18 cellular contexts compared by ENCODE assay signal in the genomic region with DNA sequence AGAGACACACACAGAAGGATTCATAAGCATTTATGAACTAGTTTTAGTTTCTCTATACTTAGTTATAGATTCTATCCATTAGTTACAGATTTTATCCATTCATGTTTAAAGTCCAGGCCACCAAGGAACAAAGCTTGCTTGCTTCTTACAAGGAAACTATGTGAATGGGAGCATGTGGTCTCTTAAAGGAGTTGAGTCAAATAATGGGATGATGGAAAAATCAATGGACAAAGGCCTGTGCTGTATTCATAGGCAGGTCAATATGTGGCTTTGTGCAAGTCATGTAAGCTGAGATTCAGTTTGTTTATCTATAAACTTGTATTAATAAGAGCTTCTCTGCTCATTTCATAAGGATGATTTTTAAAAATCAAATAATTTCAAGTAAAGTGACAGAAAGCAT.
DNase-seq lines count a peak whose midpoint lies in the region; ATAC-seq and TF ChIP-seq lines count a peak whose summit lies in the region.
"Had no signal": no experiment of that assay in that cellular context is flagged by ENCODE, and none has a peak within 500 bp of the region (broad histone marks: within the 10 kb centered on the region; RNA-seq: fewer than 3 reads in every experiment).

No MANE protein-coding gene starts in this region.

- no peaks in the 10 kb centered on the region for H3K9me2 ChIP-seq in neural cell (ENCODE audit: insufficient read depth, low read length)

- no peaks in the 10 kb centered on the region for H3K79me2 ChIP-seq in neural cell (replicated peaks; ENCODE audit: insufficient read depth, low read length)

- H3K9me3 ChIP-seq in neural cell (ENCODE audit: low read length) (no peaks in the 10 kb centered on the region), thyroid gland (no peaks in the 10 kb centered on the region)
- H3K9me3 ChIP-seq: BLaER1, HAP-1 had no signal

- ATAC-seq in activated CD8-positive, alpha-beta T cell treated with anti-CD3 and anti-CD28 coated beads for 36 hours = no peak
- no peak for ATAC-seq in HG03571 (IDR thresholded peaks at IDR 0.05; ENCODE audit: unreplicated experiment)
- ATAC-seq: GM12878, K562 had no signal

- DNase-seq in COLO829 (ENCODE audit: low spot score) (peak; percentile 37), epithelial cell of prostate (ENCODE audit: low read depth, low spot score) (no peak), thyroid gland (no peak), 8988T (no peak)
- DNase-seq in activated CD8-positive, alpha-beta T cell treated with anti-CD3 and anti-CD28 coated beads for 36 hours = no peak
- DNase-seq: Calu3; CD4-positive, alpha-beta memory T cell; DMS79 treated with DMSO at 0.1 percent for 48 hours; GOT3; IMR-90 had no signal

- TF ChIP-seq POLR2A in thyroid gland (IDR thresholded peaks at IDR 0.05) = no peak

- intact Hi-C loops in thyroid gland (cut with DNase I) = no loop called here
- intact Hi-C loops in activated CD8-positive, alpha-beta T cell treated with anti-CD3 and anti-CD28 coated beads for 36 hours (cut with micrococcal nuclease) = no loop called here

- no peaks in the 10 kb centered on the region for H3K9me3 Mint-ChIP-seq in activated CD8-positive, alpha-beta T cell treated with anti-CD3 and anti-CD28 coated beads for 36 hours
- H3K9me3 Mint-ChIP-seq: CD14-positive monocyte; CD4-positive, alpha-beta memory T cell had no signal

- H3K4me1 ChIP-seq in thyroid gland = peaks cover 13 to 14% of the 10 kb centered on the region in 2 donors
- H3K4me1 ChIP-seq: BLaER1 had no signal

- no peak overlapping the region for H3K27ac Mint-ChIP-seq in activated CD8-positive, alpha-beta T cell treated with anti-CD3 and anti-CD28 coated beads for 36 hours
- H3K27ac Mint-ChIP-seq: CD4-positive, alpha-beta memory T cell had no signal

- no peaks in the 10 kb centered on the region for H3K36me3 ChIP-seq in neural cell (ENCODE audit: insufficient read depth, low read length)
- H3K36me3 ChIP-seq in thyroid gland = no peaks in the 10 kb centered on the region
- H3K36me3 ChIP-seq: BLaER1, HAP-1 had no signal

- CTCF ChIA-PET in activated CD8-positive, alpha-beta T cell treated with anti-CD3 and anti-CD28 coated beads for 36 hours (lab: Charles Lee) = interaction anchor here (0.7 to 0.8 kb wide), 2 partner anchors 41 to 59 kb away, joined by 3 read pairs; no protein-coding TSS in a partner anchor

- no peak overlapping the region for H3K9ac ChIP-seq in neural cell (ENCODE audit: low read length)
- H3K9ac ChIP-seq: BLaER1 had no signal

- H3K27me3 Mint-ChIP-seq in activated CD8-positive, alpha-beta T cell treated with anti-CD3 and anti-CD28 coated beads for 36 hours = no peaks in the 10 kb centered on the region
- H3K27me3 Mint-ChIP-seq: CD4-positive, alpha-beta memory T cell had no signal

- TF ChIP-seq CTCF in neural cell (IDR thresholded peaks at IDR 0.05; ENCODE audit: poor library complexity, severe bottlenecking) (no peak), thyroid gland (IDR thresholded peaks at IDR 0.05) (no peak)
- no peak for TF ChIP-seq CTCF in activated CD8-positive, alpha-beta T cell treated with anti-CD3 and anti-CD28 coated beads for 36 hours (IDR thresholded peaks at IDR 0.05)

- no peak overlapping the region for H3K4me2 ChIP-seq in neural cell (ENCODE audit: low read length)
- H3K4me2 ChIP-seq: BLaER1 had no signal

- POLR2A ChIA-PET in activated CD8-positive, alpha-beta T cell treated with anti-CD3 and anti-CD28 coated beads for 36 hours (lab: Charles Lee) = no interaction called here

- peaks cover 4% of the 10 kb centered on the region for H3K4me1 Mint-ChIP-seq in activated CD8-positive, alpha-beta T cell treated with anti-CD3 and anti-CD28 coated beads for 36 hours (ENCODE audit: low read depth)

- no peak for TF ChIP-seq RAD21 in neural cell (conservative IDR thresholded peaks at IDR 0.05)

- H3K27ac ChIP-seq in epithelial cell of prostate (peak overlapping the region; percentile 83), neural cell (ENCODE audit: low read length) (peak overlapping the region; percentile 86), thyroid gland (peak overlapping the region; percentile 68 to 92 (median 72))
- H3K27ac ChIP-seq: 22Rv1, BLaER1 had no signal

- peaks cover 7% of the 10 kb centered on the region for H3F3A ChIP-seq in neural cell (ENCODE audit: insufficient read depth, low read length, poor library complexity, severe bottlenecking)

- H3K4me3 ChIP-seq in neural cell (ENCODE audit: low read length) (no peak overlapping the region), thyroid gland (replicated peaks in 1 of 3) (no peak overlapping the region)
- H3K4me3 ChIP-seq: BLaER1, GM12878, HAP-1, K562 had no signal

- no peak overlapping the region for H2AFZ ChIP-seq in neural cell (ENCODE audit: low read depth, low read length)

- H4K20me1 ChIP-seq in neural cell (ENCODE audit: insufficient read depth) = no peaks in the 10 kb centered on the region
- H4K20me1 ChIP-seq: BLaER1 had no signal

- H3K4me3 Mint-ChIP-seq in activated CD8-positive, alpha-beta T cell treated with anti-CD3 and anti-CD28 coated beads for 36 hours = no peak overlapping the region
- H3K4me3 Mint-ChIP-seq: CD14-positive monocyte; CD4-positive, alpha-beta memory T cell had no signal

- H3K27me3 ChIP-seq in neural cell (ENCODE audit: insufficient read depth, low read depth, low read length) (no peaks in the 10 kb centered on the region), thyroid gland (no peaks in the 10 kb centered on the region)
- H3K27me3 ChIP-seq: BLaER1 had no signal

- TF ChIP-seq EP300 in neural cell (conservative IDR thresholded peaks at IDR 0.05; ENCODE audit: poor library complexity, severe bottlenecking) = no peak

- H3K36me3 Mint-ChIP-seq in activated CD8-positive, alpha-beta T cell treated with anti-CD3 and anti-CD28 coated beads for 36 hours (ENCODE audit: low read depth) = no peaks in the 10 kb centered on the region
- H3K36me3 Mint-ChIP-seq: CD14-positive monocyte had no signal

TF ChIP-seq in neural cell, 6 proteins besides CTCF, POLR2A, EP300 and RAD21:
- TF ChIP-seq TAF1 (IDR thresholded peaks at IDR 0.05; ENCODE audit: low read depth) = no peak
- no peak for TF ChIP-seq SMC3 (conservative IDR thresholded peaks at IDR 0.05; ENCODE audit: poor library complexity)
- no peak for TF ChIP-seq POLR2AphosphoS5 (IDR thresholded peaks at IDR 0.05)
- TF ChIP-seq, protein P1, sequence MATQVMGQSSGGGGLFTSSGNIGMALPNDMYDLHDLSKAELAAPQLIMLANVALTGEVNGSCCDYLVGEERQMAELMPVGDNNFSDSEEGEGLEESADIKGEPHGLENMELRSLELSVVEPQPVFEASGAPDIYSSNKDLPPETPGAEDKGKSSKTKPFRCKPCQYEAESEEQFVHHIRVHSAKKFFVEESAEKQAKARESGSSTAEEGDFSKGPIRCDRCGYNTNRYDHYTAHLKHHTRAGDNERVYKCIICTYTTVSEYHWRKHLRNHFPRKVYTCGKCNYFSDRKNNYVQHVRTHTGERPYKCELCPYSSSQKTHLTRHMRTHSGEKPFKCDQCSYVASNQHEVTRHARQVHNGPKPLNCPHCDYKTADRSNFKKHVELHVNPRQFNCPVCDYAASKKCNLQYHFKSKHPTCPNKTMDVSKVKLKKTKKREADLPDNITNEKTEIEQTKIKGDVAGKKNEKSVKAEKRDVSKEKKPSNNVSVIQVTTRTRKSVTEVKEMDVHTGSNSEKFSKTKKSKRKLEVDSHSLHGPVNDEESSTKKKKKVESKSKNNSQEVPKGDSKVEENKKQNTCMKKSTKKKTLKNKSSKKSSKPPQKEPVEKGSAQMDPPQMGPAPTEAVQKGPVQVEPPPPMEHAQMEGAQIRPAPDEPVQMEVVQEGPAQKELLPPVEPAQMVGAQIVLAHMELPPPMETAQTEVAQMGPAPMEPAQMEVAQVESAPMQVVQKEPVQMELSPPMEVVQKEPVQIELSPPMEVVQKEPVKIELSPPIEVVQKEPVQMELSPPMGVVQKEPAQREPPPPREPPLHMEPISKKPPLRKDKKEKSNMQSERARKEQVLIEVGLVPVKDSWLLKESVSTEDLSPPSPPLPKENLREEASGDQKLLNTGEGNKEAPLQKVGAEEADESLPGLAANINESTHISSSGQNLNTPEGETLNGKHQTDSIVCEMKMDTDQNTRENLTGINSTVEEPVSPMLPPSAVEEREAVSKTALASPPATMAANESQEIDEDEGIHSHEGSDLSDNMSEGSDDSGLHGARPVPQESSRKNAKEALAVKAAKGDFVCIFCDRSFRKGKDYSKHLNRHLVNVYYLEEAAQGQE (IDR thresholded peaks at IDR 0.05; ENCODE audit: borderline replicate concordance) = no peak
- no peak for TF ChIP-seq EZH2 (IDR thresholded peaks at IDR 0.05; ENCODE audit: borderline replicate concordance, insufficient read depth, low read length, poor library complexity, severe bottlenecking)
- TF ChIP-seq MXI1 (conservative IDR thresholded peaks at IDR 0.05; ENCODE audit: poor library complexity, severe bottlenecking) = no peak
